ENCODE assay signal across 25 cellular contexts in genomic region chr16:47059991-47060390, GRCh38.
"Had no signal": no experiment of that assay in that cellular context is flagged by ENCODE, and none has a peak within 500 bp of the region (broad histone marks: within the 10 kb centered on the region; RNA-seq: fewer than 3 reads in every experiment).

No MANE protein-coding gene starts in this region.

- ATAC-seq: body of pancreas; effector memory CD8-positive, alpha-beta T cell; gastrocnemius medialis; left cardiac atrium; naive thymus-derived CD4-positive, alpha-beta T cell; right cardiac atrium; stimulated activated memory B cell treated with anti-CD40 and anti-IgM and Interleukin-4, amounts not matched to agents 10 μg/mL and 1 μg/mL and 100 μg/mL, for 72 hours had no signal

- H3K27ac ChIP-seq: body of pancreas, esophagus muscularis mucosa, gastrocnemius medialis, prostate gland, skin epidermis, stomach, suprapubic skin, tibial nerve, uterus had no signal

- DNase-seq: activated CD4-positive, alpha-beta memory T cell treated with anti-CD3 and anti-CD28 coated beads for 36 hours; activated CD4-positive, alpha-beta T cell treated with anti-CD3 and anti-CD28 coated beads for 48 hours; activated gamma-delta T cell treated with Interleukin-2 at 50 U/mL for 16 hours; activated T-cell treated with anti-CD3 and anti-CD28 coated beads for 4 hours; anterior cingulate cortex; body of pancreas; caudate nucleus; effector memory CD8-positive, alpha-beta T cell; gastrocnemius medialis; hypothalamus; left cardiac atrium; mesendoderm; naive thymus-derived CD4-positive, alpha-beta T cell; right cardiac atrium; stimulated activated CD4-positive, alpha-beta T cell treated with anti-CD3 and anti-CD28 coated beads, Interleukin-2, amount 100 ng/mL, for 24 hours; stomach; uterus had no signal

- H3K27ac Mint-ChIP-seq: activated CD4-positive, alpha-beta memory T cell treated with anti-CD3 and anti-CD28 coated beads for 36 hours; activated naive CD4-positive, alpha-beta T cell treated with anti-CD3 and anti-CD28 coated beads, Interleukin-2, amount 50 U/mL, for 24 hours; effector memory CD8-positive, alpha-beta T cell; naive thymus-derived CD4-positive, alpha-beta T cell; stimulated activated memory B cell treated with anti-CD40 and anti-IgM and Interleukin-4, amounts not matched to agents 10 μg/mL and 1 μg/mL and 100 μg/mL, for 72 hours had no signal

- H3K4me3 Mint-ChIP-seq: activated CD4-positive, alpha-beta memory T cell treated with anti-CD3 and anti-CD28 coated beads for 36 hours; activated naive CD4-positive, alpha-beta T cell treated with anti-CD3 and anti-CD28 coated beads, Interleukin-2, amount 50 U/mL, for 24 hours; effector memory CD8-positive, alpha-beta T cell; naive thymus-derived CD4-positive, alpha-beta T cell; neural crest cell; stimulated activated memory B cell treated with anti-CD40 and anti-IgM and Interleukin-4, amounts not matched to agents 10 μg/mL and 1 μg/mL and 100 μg/mL, for 72 hours had no signal

- H3K9me3 ChIP-seq: body of pancreas, esophagus muscularis mucosa, gastrocnemius medialis, prostate gland, stomach, suprapubic skin, uterus had no signal

- H3K9me3 Mint-ChIP-seq: effector memory CD8-positive, alpha-beta T cell; neural crest cell had no signal

- H3K27me3 ChIP-seq: body of pancreas, gastrocnemius medialis, stomach, suprapubic skin, tibial nerve, uterus had no signal

- H3K4me1 Mint-ChIP-seq: activated naive CD4-positive, alpha-beta T cell treated with anti-CD3 and anti-CD28 coated beads, Interleukin-2, amount 50 U/mL, for 24 hours; neural crest cell; stimulated activated memory B cell treated with anti-CD40 and anti-IgM and Interleukin-4, amounts not matched to agents 10 μg/mL and 1 μg/mL and 100 μg/mL, for 72 hours had no signal

- H3K36me3 Mint-ChIP-seq: activated CD4-positive, alpha-beta memory T cell treated with anti-CD3 and anti-CD28 coated beads for 36 hours; activated naive CD4-positive, alpha-beta T cell treated with anti-CD3 and anti-CD28 coated beads, Interleukin-2, amount 50 U/mL, for 24 hours had no signal

- H3K27me3 Mint-ChIP-seq: activated CD4-positive, alpha-beta memory T cell treated with anti-CD3 and anti-CD28 coated beads for 36 hours; activated naive CD4-positive, alpha-beta T cell treated with anti-CD3 and anti-CD28 coated beads, Interleukin-2, amount 50 U/mL, for 24 hours; effector memory CD8-positive, alpha-beta T cell; stimulated activated memory B cell treated with anti-CD40 and anti-IgM and Interleukin-4, amounts not matched to agents 10 μg/mL and 1 μg/mL and 100 μg/mL, for 72 hours had no signal

- H3K36me3 ChIP-seq: esophagus muscularis mucosa, gastrocnemius medialis, prostate gland, stomach, suprapubic skin, tibial nerve, uterus had no signal

- H3K4me3 ChIP-seq: body of pancreas, esophagus muscularis mucosa, gastrocnemius medialis, prostate gland, skin epidermis, stomach, suprapubic skin, tibial nerve, uterus had no signal

- H3K4me1 ChIP-seq: body of pancreas, esophagus muscularis mucosa, gastrocnemius medialis, prostate gland, stomach, suprapubic skin, tibial nerve, uterus had no signal
